In the genomic region with DNA sequence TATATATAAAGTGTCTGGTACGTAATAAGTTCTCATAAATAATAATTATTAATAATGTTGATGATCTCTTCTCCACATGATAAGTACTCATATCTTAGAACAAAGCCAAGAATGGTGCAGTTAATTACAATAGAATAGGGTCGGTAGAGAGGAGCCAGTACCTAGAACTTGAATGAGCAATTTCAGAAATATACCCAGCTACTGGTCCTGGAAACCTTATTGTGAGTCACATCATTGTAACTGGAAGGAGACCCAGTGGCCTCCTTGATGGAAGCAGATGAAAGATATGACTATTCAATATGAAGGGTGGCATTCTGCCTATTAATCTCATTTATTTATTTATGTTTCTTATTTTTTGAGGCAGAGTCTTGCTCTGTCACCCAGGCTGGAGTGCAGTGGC, we compare ENCODE assay signal across 22 cellular contexts. TPM values are rescaled to one million over a fixed set of nuclear protein-coding genes. Genes with fewer than 3 reads are reported as not detected.
DNase-seq lines count a peak whose midpoint lies in the region; ATAC-seq, FAIRE-seq and TF ChIP-seq lines count a peak whose summit lies in the region.
"Had no signal": no experiment of that assay in that cellular context is flagged by ENCODE, and none has a peak within 500 bp of the region (broad histone marks: within the 10 kb centered on the region; RNA-seq: fewer than 3 reads in every experiment).

No MANE protein-coding gene starts in this region.

- FAIRE-seq in bronchial epithelial cell (lab: Jason Lieb, UNC), result no peak
- FAIRE-seq in keratinocyte (lab: Jason Lieb, UNC), result no peak
- FAIRE-seq: A204.1, D721Med, GM12878, HepG2 had no signal

- no peak overlapping the region for H3K9ac ChIP-seq in keratinocyte (ENCODE audit: control insufficient read depth, extremely low read depth, insufficient read depth, low read length)

- no peaks in the 10 kb centered on the region for H3K36me3 ChIP-seq in bronchial epithelial cell (ENCODE audit: control insufficient read depth, insufficient read depth, low read length)
- H3K36me3 ChIP-seq in keratinocyte (ENCODE audit: control insufficient read depth in 2 of 2, extremely low read depth in 1 of 2, insufficient read depth in 2 of 2, low read length in 2 of 2), result no peaks in the 10 kb centered on the region

- H3K27ac ChIP-seq in keratinocyte (ENCODE audit: control insufficient read depth, insufficient read depth, low read length), result peak overlapping the region; percentile 79
- H3K27ac ChIP-seq: C4-2B had no signal

- H3K4me2 ChIP-seq in keratinocyte (ENCODE audit: control insufficient read depth, extremely low read depth, insufficient read depth, low read depth, low read length), result no peak overlapping the region

- dilution Hi-C loops in keratinocyte (cut with MboI; ENCODE audit: extremely low pct_ligation_motif_present, low sequenced_read_pairs), result no loop called here

- peak; percentile 31 for DNase-seq in ELR (ENCODE audit: low read depth)
- peak; percentile 38 for DNase-seq in M059J (ENCODE audit: low read depth)
- peak; percentile 40 for DNase-seq in bronchial epithelial cell (ENCODE audit: low read depth)
- DNase-seq in keratinocyte (ENCODE audit: low read depth, low spot score), result no peak
- DNase-seq in NK-92 (lab: John Stamatoyannopoulos, UW; ENCODE audit: unreplicated experiment), result no peak
- DNase-seq in NCI-H1092 treated with DMSO at 0.1 percent for 48 hours (lab: John Stamatoyannopoulos, UW), result no peak
- DNase-seq: AML-193; Caco-2; CD4-positive, alpha-beta T cell; GOT3; H7; KBM-7 had no signal

- H3K4me3 ChIP-seq in bronchial epithelial cell (ENCODE audit: low read depth, low read length), result no peak overlapping the region
- H3K4me3 ChIP-seq in keratinocyte (ENCODE audit: control insufficient read depth in 2 of 3, extremely low read depth in 1 of 3, insufficient read depth in 2 of 3, low read depth in 1 of 3, low read length in 3 of 3), result no peak overlapping the region
- H3K4me3 ChIP-seq: GM12878 had no signal

- TF ChIP-seq CTCF in bronchial epithelial cell (IDR thresholded peaks at IDR 0.05; ENCODE audit: insufficient read depth, low read length, severe bottlenecking), result no peak
- no peak for TF ChIP-seq CTCF in keratinocyte (optimal IDR thresholded peaks at IDR 0.05 in 1 of 3, IDR thresholded peaks at IDR 0.05 in 1 of 3, conservative IDR thresholded peaks at IDR 0.05 in 1 of 3; ENCODE audit: extremely low read depth in 1 of 3, insufficient read depth in 2 of 3, low read length in 3 of 3)

- no peaks in the 10 kb centered on the region for H3K9me3 ChIP-seq in keratinocyte (ENCODE audit: control insufficient read depth, low read depth, low read length)
- H3K9me3 ChIP-seq: Caco-2 had no signal

- H3K27me3 ChIP-seq in bronchial epithelial cell (ENCODE audit: control insufficient read depth, insufficient read depth, low read length) (no peaks in the 10 kb centered on the region), keratinocyte (ENCODE audit: control insufficient read depth, extremely low read depth, insufficient read depth, low read length) (no peaks in the 10 kb centered on the region)

- H3K9me1 ChIP-seq in keratinocyte (ENCODE audit: control insufficient read depth, extremely low read depth, insufficient read depth, low read length), result no peaks in the 10 kb centered on the region

- no peak overlapping the region for H2AFZ ChIP-seq in keratinocyte (ENCODE audit: control insufficient read depth, low read length)

- H3K4me1 ChIP-seq in keratinocyte (ENCODE audit: control insufficient read depth, extremely low read depth, insufficient read depth, low read length), result peaks cover 35% of the 10 kb centered on the region
- H3K4me1 ChIP-seq: Caco-2 had no signal

- no peak for ATAC-seq in HG03565 (IDR thresholded peaks at IDR 0.05; ENCODE audit: unreplicated experiment)
- ATAC-seq: GM12878, HCT116, HepG2 had no signal

- H4K20me1 ChIP-seq in keratinocyte (ENCODE audit: control insufficient read depth, extremely low read depth, insufficient read depth, low read length), result no peaks in the 10 kb centered on the region

- H3K79me2 ChIP-seq in keratinocyte (ENCODE audit: control insufficient read depth, insufficient read depth, low read length), result no peaks in the 10 kb centered on the region

RNA-seq across cellular contexts. Expression of gene SHOC1, which starts 37.7 kb away (rescaled TPM):
- total RNA-seq in M059J (2014; rRNA removed; shearing (Covaris generic)), result 0.02 and 0.10 TPM in 2 replicates
- under 0.01 TPM in 2 replicates for total RNA-seq in bronchial epithelial cell
- polyA plus RNA-seq in keratinocyte, result 0.01 to 0.03 TPM in 2 of 3 replicates, not detected in the other
- polyA plus RNA-seq in keratinocyte (2011; ENCODE audit: low read depth), result 0.59 TPM
- not detected in 2 replicates for polyA plus RNA-seq in keratinocyte (2011; cell fraction: cytosol; rRNA removed)
- 0.04 TPM in 1 of 2 replicates, not detected in the other for polyA plus RNA-seq in keratinocyte (2011; cell fraction: nucleus; rRNA removed)
- 0.39 TPM in 1 of 2 replicates, not detected in the other for polyA plus RNA-seq in keratinocyte (2012; ENCODE audit: low replicate concordance)
- polyA minus RNA-seq in keratinocyte, result 0.10 TPM in 1 of 3 replicates, not detected in the others
- not detected for polyA minus RNA-seq in keratinocyte (2011; cell fraction: cytosol; rRNA and poly(A)+ RNA removed)
- polyA minus RNA-seq in keratinocyte (2011; cell fraction: nucleus; rRNA and poly(A)+ RNA removed), result 0.08 TPM in 1 of 2 replicates, not detected in the other
- total RNA-seq: Caco-2; CD4-positive, alpha-beta T cell; H7; HepG2; HFFc6 had no signal
- polyA plus RNA-seq: BJ, HepG2, IgD-negative memory B cell had no signal

Comparison
In these comparisons a context has a peak if more than half of its experiments do, and no peak if none do; other contexts are left out.
1. DNase-seq: peak in ELR (single experiment), M059J (single experiment) and bronchial epithelial cell (single experiment); none in keratinocyte (single experiment), NK-92 (single experiment) and NCI-H1092 treated with DMSO at 0.1 percent for 48 hours (single experiment).